Comparison of ENCODE assay signal across 8 cellular contexts in the genomic region with DNA sequence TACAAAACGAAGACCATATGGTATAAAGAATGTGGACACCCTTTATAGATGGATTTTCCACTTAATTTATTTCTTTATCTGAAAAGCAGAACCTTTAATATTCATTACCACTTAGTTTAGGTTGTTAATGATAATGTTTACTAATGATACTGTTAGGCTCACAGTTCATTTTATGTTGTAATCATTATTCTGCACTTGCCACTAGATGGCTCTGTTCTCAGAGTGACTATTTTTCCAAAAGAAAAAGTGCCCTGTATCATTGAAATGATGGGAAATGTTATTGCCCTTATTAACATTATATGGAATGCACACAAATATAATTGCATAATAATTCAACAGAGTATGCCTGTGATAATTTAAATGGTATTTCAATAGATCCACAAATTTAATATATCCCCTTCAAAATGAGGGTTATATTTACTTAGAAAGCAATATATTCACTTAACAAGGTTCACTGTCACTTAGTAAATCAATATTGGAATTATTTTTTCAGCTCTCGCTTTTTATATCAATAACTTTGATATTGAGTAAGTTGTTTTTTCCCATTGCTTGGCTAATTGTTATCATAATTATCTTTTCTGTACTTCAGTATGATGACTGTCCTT.
DNase-seq lines count a peak whose midpoint lies in the region; ATAC-seq and TF ChIP-seq lines count a peak whose summit lies in the region.

No MANE protein-coding gene starts in this region.

- H3K4me3 Mint-ChIP-seq in activated naive CD4-positive, alpha-beta T cell treated with anti-CD3 and anti-CD28 coated beads, Interleukin-2, amount 10 ng/mL, durations not matched to agents 7 days and 5 days, result no peak overlapping the region

- no peaks in the 10 kb centered on the region for H3K4me1 ChIP-seq in RWPE2 (ENCODE audit: insufficient read depth, poor library complexity, severe bottlenecking)

- H3K27me3 ChIP-seq in RWPE2 (ENCODE audit: insufficient read depth, poor library complexity, severe bottlenecking), result no peaks in the 10 kb centered on the region
- no peaks in the 10 kb centered on the region for H3K27me3 ChIP-seq in kidney epithelial cell (ENCODE audit: control insufficient read depth, insufficient read depth, low read length)

- H3K36me3 ChIP-seq in RWPE2 (ENCODE audit: low read depth) (no peaks in the 10 kb centered on the region), kidney epithelial cell (ENCODE audit: control insufficient read depth, insufficient read depth, low read length) (no peaks in the 10 kb centered on the region)

- H3K27ac ChIP-seq in RWPE2 (ENCODE audit: poor library complexity, severe bottlenecking), result no peak overlapping the region

- ATAC-seq in RWPE2 (ENCODE audit: low read depth), result no peak
- ATAC-seq in GM18505 (IDR thresholded peaks at IDR 0.05; ENCODE audit: unreplicated experiment), result no peak
- ATAC-seq in GM18909 (IDR thresholded peaks at IDR 0.05; ENCODE audit: poor library complexity, unreplicated experiment), result no peak

- DNase-seq in AG08395 (ENCODE audit: low spot score) (peak; percentile 37), GM20000 (ENCODE audit: low spot score) (peak; percentile 5), RWPE2 (ENCODE audit: low spot score) (no peak), kidney epithelial cell (ENCODE audit: low read depth) (no peak)
- DNase-seq in stimulated activated CD8-positive, alpha-beta memory T cell treated with anti-CD3 and anti-CD28 coated beads, Interleukin-4, amount 100 ng/mL, for 48 hours, result no peak
- DNase-seq in activated naive CD4-positive, alpha-beta T cell treated with anti-CD3 and anti-CD28 coated beads, Interleukin-2, amount 10 ng/mL, durations not matched to agents 7 days and 5 days, result no peak

- peak; percentile 48 for TF ChIP-seq CTCF in GM20000 (IDR thresholded peaks at IDR 0.05; ENCODE audit: extremely low read depth, missing control alignments)
- TF ChIP-seq CTCF in RWPE2 (IDR thresholded peaks at IDR 0.05; ENCODE audit: poor library complexity, severe bottlenecking), result peak; percentile 61
- peak; percentile 55 for TF ChIP-seq CTCF in kidney epithelial cell (IDR thresholded peaks at IDR 0.05; ENCODE audit: insufficient read depth, low read length, poor library complexity, severe bottlenecking)

- no peaks in the 10 kb centered on the region for H3K4me1 Mint-ChIP-seq in activated naive CD4-positive, alpha-beta T cell treated with anti-CD3 and anti-CD28 coated beads, Interleukin-2, amount 10 ng/mL, durations not matched to agents 7 days and 5 days

- no peaks in the 10 kb centered on the region for H3K36me3 Mint-ChIP-seq in activated naive CD4-positive, alpha-beta T cell treated with anti-CD3 and anti-CD28 coated beads, Interleukin-2, amount 10 ng/mL, durations not matched to agents 7 days and 5 days

- H3K9me3 ChIP-seq in RWPE2 (ENCODE audit: severe bottlenecking), result no peaks in the 10 kb centered on the region

- CTCF ChIA-PET in activated naive CD4-positive, alpha-beta T cell treated with anti-CD3 and anti-CD28 coated beads, Interleukin-2, amount 10 ng/mL, durations not matched to agents 7 days and 5 days (lab: Charles Lee), result no interaction called here

- H3K9me3 Mint-ChIP-seq in activated naive CD4-positive, alpha-beta T cell treated with anti-CD3 and anti-CD28 coated beads, Interleukin-2, amount 10 ng/mL, durations not matched to agents 7 days and 5 days, result no peaks in the 10 kb centered on the region

- H3K27me3 Mint-ChIP-seq in activated naive CD4-positive, alpha-beta T cell treated with anti-CD3 and anti-CD28 coated beads, Interleukin-2, amount 10 ng/mL, durations not matched to agents 7 days and 5 days, result no peaks in the 10 kb centered on the region

- no peak for TF ChIP-seq POLR2A in GM18505 (IDR thresholded peaks at IDR 0.05; ENCODE audit: borderline replicate concordance, extremely low read depth, insufficient read depth, insufficient read length)

- no peak overlapping the region for H3K27ac Mint-ChIP-seq in activated naive CD4-positive, alpha-beta T cell treated with anti-CD3 and anti-CD28 coated beads, Interleukin-2, amount 10 ng/mL, durations not matched to agents 7 days and 5 days

- H3K4me3 ChIP-seq in RWPE2 (ENCODE audit: severe bottlenecking) (no peak overlapping the region), kidney epithelial cell (ENCODE audit: low read depth, low read length) (no peak overlapping the region)

Comparison
In these comparisons a context has a peak if more than half of its experiments do, and no peak if none do; other contexts are left out.
1. DNase-seq: peak in AG08395 (single experiment) and GM20000 (single experiment); none in RWPE2 (single experiment), kidney epithelial cell (single experiment), stimulated activated CD8-positive, alpha-beta memory T cell treated with anti-CD3 and anti-CD28 coated beads, Interleukin-4, amount 100 ng/mL, for 48 hours (single experiment) and activated naive CD4-positive, alpha-beta T cell treated with anti-CD3 and anti-CD28 coated beads, Interleukin-2, amount 10 ng/mL, durations not matched to agents 7 days and 5 days (single experiment).
2. Peak in every context shown above with its lines, with median percentiles within 50 percentile points of each other: CTCF ChIP-seq.